ENCODE assay signal across 8 cellular contexts in genomic region chr7:33185786-33186185, GRCh38. TPM values are rescaled to one million over a fixed set of nuclear protein-coding genes. Genes with fewer than 3 reads are reported as not detected.
DNase-seq lines count a peak whose midpoint lies in the region; ATAC-seq, FAIRE-seq and TF ChIP-seq lines count a peak whose summit lies in the region.

No MANE protein-coding gene starts in this region.

- H3K4me2 ChIP-seq in SK-N-SH = no peak overlapping the region

- 63% methylated on average over 3 of the region's 3 CpGs for WGBS in SK-N-SH (ENCODE audit: low lambda C conversion rate)
- WGBS in psoas muscle, 3 donors = 71 to 75% (median 73%) methylated on average over 3 of the region's 3 CpGs

- H3K27ac Mint-ChIP-seq in activated naive CD4-positive, alpha-beta T cell treated with anti-CD3 and anti-CD28 coated beads, Interleukin-2, amount 10 ng/mL, durations not matched to agents 7 days and 5 days = no peak overlapping the region

- H2AFZ ChIP-seq in SK-N-SH (ENCODE audit: low read depth) = no peak overlapping the region

- H3K79me2 ChIP-seq in SK-N-SH (ENCODE audit: insufficient read depth) = no peaks in the 10 kb centered on the region

- TF ChIP-seq CTCF in SK-N-SH (IDR thresholded peaks at IDR 0.05) = peak; percentile 95
- TF ChIP-seq CTCF in fibroblast of villous mesenchyme (IDR thresholded peaks at IDR 0.05; ENCODE audit: insufficient read depth, low read depth, low read length) = peak; percentile 68
- TF ChIP-seq CTCF in psoas muscle (IDR thresholded peaks at IDR 0.05) = peak; percentile 61

- H4K20me1 ChIP-seq in SK-N-SH (ENCODE audit: insufficient read depth) = no peaks in the 10 kb centered on the region

- no peaks in the 10 kb centered on the region for H3K36me3 Mint-ChIP-seq in activated naive CD4-positive, alpha-beta T cell treated with anti-CD3 and anti-CD28 coated beads, Interleukin-2, amount 10 ng/mL, durations not matched to agents 7 days and 5 days

- CTCF ChIA-PET in SK-N-SH (lab: Yijun Ruan, JAX) = interaction anchor here (0.6 to 3.2 kb wide), 49 partner anchors 9 to 981 kb away, joined by 3 to 34 read pairs (median 4); no protein-coding TSS in a partner anchor
- CTCF ChIA-PET in activated naive CD4-positive, alpha-beta T cell treated with anti-CD3 and anti-CD28 coated beads, Interleukin-2, amount 10 ng/mL, durations not matched to agents 7 days and 5 days (lab: Charles Lee) = interaction anchor here (0.7 to 2.0 kb wide), 10 partner anchors 8 to 749 kb away, joined by 3 to 16 read pairs (median 3); no protein-coding TSS in a partner anchor

- H3K4me3 Mint-ChIP-seq in activated naive CD4-positive, alpha-beta T cell treated with anti-CD3 and anti-CD28 coated beads, Interleukin-2, amount 10 ng/mL, durations not matched to agents 7 days and 5 days = no peak overlapping the region

- intact Hi-C loops in psoas muscle (cut with DNase I) = loop anchor here (10.0 kb wide), 1 partner anchor 749 kb away; no protein-coding TSS in a partner anchor

- no peak for TF ChIP-seq EP300 in SK-N-SH (IDR thresholded peaks at IDR 0.05; ENCODE audit: borderline replicate concordance in 1 of 2, low read depth in 1 of 2, low read length in 1 of 2)

- H3K9me3 ChIP-seq in SK-N-SH = no peaks in the 10 kb centered on the region
- no peaks in the 10 kb centered on the region for H3K9me3 ChIP-seq in psoas muscle

- no peak for TF ChIP-seq POLR2A in H54 (IDR thresholded peaks at IDR 0.05; ENCODE audit: low read depth, low read length)

- no peaks in the 10 kb centered on the region for H3K9me3 Mint-ChIP-seq in activated naive CD4-positive, alpha-beta T cell treated with anti-CD3 and anti-CD28 coated beads, Interleukin-2, amount 10 ng/mL, durations not matched to agents 7 days and 5 days

- POLR2A ChIA-PET in SK-N-SH (lab: Yijun Ruan, JAX) = no interaction called here

- H3K27me3 Mint-ChIP-seq in activated naive CD4-positive, alpha-beta T cell treated with anti-CD3 and anti-CD28 coated beads, Interleukin-2, amount 10 ng/mL, durations not matched to agents 7 days and 5 days = no peaks in the 10 kb centered on the region

- peak; percentile 92 for FAIRE-seq in H54 (lab: Jason Lieb, UNC)

- peaks cover 6% of the 10 kb centered on the region for H3K4me1 Mint-ChIP-seq in activated naive CD4-positive, alpha-beta T cell treated with anti-CD3 and anti-CD28 coated beads, Interleukin-2, amount 10 ng/mL, durations not matched to agents 7 days and 5 days

- H3K27ac ChIP-seq in SK-N-SH (ENCODE audit: low read depth in 2 of 2, low read length in 1 of 2) (no peak overlapping the region), psoas muscle (no peak overlapping the region)

- no peaks in the 10 kb centered on the region for H3K27me3 ChIP-seq in SK-N-SH (ENCODE audit: insufficient read depth)
- no peaks in the 10 kb centered on the region for H3K27me3 ChIP-seq in psoas muscle (ENCODE audit: insufficient read depth in 3 of 3, low read length in 2 of 3)

- no peaks in the 10 kb centered on the region for H3K36me3 ChIP-seq in SK-N-SH (replicated peaks in 1 of 2; ENCODE audit: control insufficient read depth in 1 of 2, insufficient read depth in 2 of 2, low read length in 1 of 2)
- H3K36me3 ChIP-seq in psoas muscle (ENCODE audit: insufficient read depth in 1 of 2, low read depth in 1 of 2) = peaks cover 0 to 1% of the 10 kb centered on the region in 2 donors

- ATAC-seq in psoas muscle = peak in 2 of 4 donors; percentile 55 to 67

- H3K4me1 ChIP-seq in SK-N-SH (ENCODE audit: control insufficient read depth in 1 of 2, insufficient read depth in 2 of 2, low read depth in 1 of 2, low read length in 1 of 2) (peaks cover 0 to 6% of the 10 kb centered on the region in 2 experiments; a peak in 2 of 4 replicates), psoas muscle (no peaks in the 10 kb centered on the region)

- H3K9ac ChIP-seq in SK-N-SH = no peak overlapping the region

- no peaks in the 10 kb centered on the region for H3F3A ChIP-seq in SK-N-SH (replicated peaks; ENCODE audit: insufficient read depth)

- no peaks in the 10 kb centered on the region for H3K9me2 ChIP-seq in SK-N-SH

- peak; percentile 98 for TF ChIP-seq RAD21 in SK-N-SH (IDR thresholded peaks at IDR 0.05; ENCODE audit: low read length)

- peak; percentile 69 for DNase-seq in NCI-H510A treated with DMSO at 0.1 percent for 48 hours (lab: John Stamatoyannopoulos, UW)
- DNase-seq in NCI-H510A (lab: John Stamatoyannopoulos, UW) = no peak
- DNase-seq in H54 (ENCODE audit: insufficient read length, low spot score) = peak; percentile 49
- peak; percentile 54 for DNase-seq in M059J (ENCODE audit: low read depth)
- peak; percentile 63 for DNase-seq in SK-N-SH
- DNase-seq in fibroblast of villous mesenchyme (ENCODE audit: low read depth) = peak; percentile 60
- DNase-seq in psoas muscle = no peak
- no peak for DNase-seq in activated naive CD4-positive, alpha-beta T cell treated with anti-CD3 and anti-CD28 coated beads, Interleukin-2, amount 10 ng/mL, durations not matched to agents 7 days and 5 days

- H3K4me3 ChIP-seq in SK-N-SH (ENCODE audit: low read depth in 2 of 2, low read length in 1 of 2) = no peak overlapping the region; a peak in 1 of 4 replicates
- H3K4me3 ChIP-seq in fibroblast of villous mesenchyme (ENCODE audit: low read depth, low read length) = no peak overlapping the region
- no peak overlapping the region for H3K4me3 ChIP-seq in psoas muscle

TF ChIP-seq in SK-N-SH, 30 proteins besides CTCF, POLR2A, EP300 and RAD21:
- TF ChIP-seq SMC3 (IDR thresholded peaks at IDR 0.05; ENCODE audit: low read depth, low read length) (peak; percentile 83), ELF1 (IDR thresholded peaks at IDR 0.05) (no peak)

RNA-seq across cellular contexts. Expression of gene BBS9, which starts 56.4 kb away (rescaled TPM):
- 9.1 and 9.2 TPM in 2 replicates for total RNA-seq in M059J (2014; rRNA removed; shearing (Covaris generic))
- polyA plus RNA-seq in SK-N-SH (2012; rRNA removed) = 7.5 and 11.1 TPM in 2 replicates
- 10.5 and 10.7 TPM in 2 replicates for polyA plus RNA-seq in SK-N-SH (2012; cell fraction: cytosol; rRNA removed)
- polyA plus RNA-seq in SK-N-SH (2012; cell fraction: nucleus; rRNA removed) = 9.2 and 13.9 TPM in 2 replicates
- total RNA-seq in fibroblast of villous mesenchyme = 20.7 and 22.9 TPM in 2 replicates
- 1 to 10 TPM; 3.2 to 6.5 (median 4.3) TPM for total RNA-seq in psoas muscle
- polyA plus RNA-seq in psoas muscle = 1 to 10 TPM; 2.7 to 7.3 (median 3.3) TPM

Comparison
In these comparisons a context has a peak if more than half of its experiments do, and no peak if none do; other contexts are left out.
1. DNase-seq: peak in NCI-H510A treated with DMSO at 0.1 percent for 48 hours (single experiment), H54 (single experiment), M059J (single experiment), SK-N-SH (single experiment) and fibroblast of villous mesenchyme (single experiment); none in NCI-H510A (single experiment), psoas muscle (0 of 2) and activated naive CD4-positive, alpha-beta T cell treated with anti-CD3 and anti-CD28 coated beads, Interleukin-2, amount 10 ng/mL, durations not matched to agents 7 days and 5 days (single experiment).
2. Peak in every context shown above with its lines, with median percentiles within 50 percentile points of each other: CTCF ChIP-seq.